1 cellular context compared by ENCODE assay signal in the genomic region with DNA sequence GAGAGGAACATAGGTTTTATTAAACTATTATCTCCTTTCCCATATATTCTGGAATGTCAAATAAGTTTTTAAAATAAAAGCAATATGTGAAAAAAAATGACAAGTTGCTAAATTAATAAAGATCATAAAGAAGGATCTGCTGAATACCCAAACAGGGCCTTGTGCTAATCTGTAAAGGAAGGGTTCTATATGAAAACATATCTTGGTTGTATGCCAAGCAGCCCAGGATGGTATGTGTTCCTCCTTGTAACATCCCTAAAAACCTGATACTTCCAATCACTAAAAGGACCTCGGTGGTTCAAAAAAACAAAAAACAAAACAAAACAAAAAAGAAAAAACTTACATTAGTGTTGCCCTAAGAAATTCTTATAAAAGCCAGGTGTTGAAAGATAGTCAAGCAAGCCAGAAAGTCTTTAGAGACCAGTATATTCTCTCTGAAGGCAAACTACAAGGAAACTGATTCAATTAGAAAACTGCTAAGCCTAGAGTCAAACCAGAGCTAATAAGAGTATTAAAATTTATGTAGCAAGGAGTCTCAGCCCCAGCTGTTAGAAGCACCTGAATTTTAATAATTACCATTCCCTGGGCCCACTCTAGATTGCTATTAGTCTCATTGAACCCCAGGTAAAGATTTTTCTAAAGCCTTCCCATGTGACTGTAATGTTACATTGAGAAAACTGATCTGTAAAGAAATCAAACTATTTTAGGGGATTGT.
TF ChIP-seq lines count a peak whose summit lies in the region.

No MANE protein-coding gene starts in this region.

TF ChIP-seq in GM23338, 12 proteins besides CTCF, POLR2A, EP300 and RAD21 (continued from another document):
- TF ChIP-seq, protein P1, sequence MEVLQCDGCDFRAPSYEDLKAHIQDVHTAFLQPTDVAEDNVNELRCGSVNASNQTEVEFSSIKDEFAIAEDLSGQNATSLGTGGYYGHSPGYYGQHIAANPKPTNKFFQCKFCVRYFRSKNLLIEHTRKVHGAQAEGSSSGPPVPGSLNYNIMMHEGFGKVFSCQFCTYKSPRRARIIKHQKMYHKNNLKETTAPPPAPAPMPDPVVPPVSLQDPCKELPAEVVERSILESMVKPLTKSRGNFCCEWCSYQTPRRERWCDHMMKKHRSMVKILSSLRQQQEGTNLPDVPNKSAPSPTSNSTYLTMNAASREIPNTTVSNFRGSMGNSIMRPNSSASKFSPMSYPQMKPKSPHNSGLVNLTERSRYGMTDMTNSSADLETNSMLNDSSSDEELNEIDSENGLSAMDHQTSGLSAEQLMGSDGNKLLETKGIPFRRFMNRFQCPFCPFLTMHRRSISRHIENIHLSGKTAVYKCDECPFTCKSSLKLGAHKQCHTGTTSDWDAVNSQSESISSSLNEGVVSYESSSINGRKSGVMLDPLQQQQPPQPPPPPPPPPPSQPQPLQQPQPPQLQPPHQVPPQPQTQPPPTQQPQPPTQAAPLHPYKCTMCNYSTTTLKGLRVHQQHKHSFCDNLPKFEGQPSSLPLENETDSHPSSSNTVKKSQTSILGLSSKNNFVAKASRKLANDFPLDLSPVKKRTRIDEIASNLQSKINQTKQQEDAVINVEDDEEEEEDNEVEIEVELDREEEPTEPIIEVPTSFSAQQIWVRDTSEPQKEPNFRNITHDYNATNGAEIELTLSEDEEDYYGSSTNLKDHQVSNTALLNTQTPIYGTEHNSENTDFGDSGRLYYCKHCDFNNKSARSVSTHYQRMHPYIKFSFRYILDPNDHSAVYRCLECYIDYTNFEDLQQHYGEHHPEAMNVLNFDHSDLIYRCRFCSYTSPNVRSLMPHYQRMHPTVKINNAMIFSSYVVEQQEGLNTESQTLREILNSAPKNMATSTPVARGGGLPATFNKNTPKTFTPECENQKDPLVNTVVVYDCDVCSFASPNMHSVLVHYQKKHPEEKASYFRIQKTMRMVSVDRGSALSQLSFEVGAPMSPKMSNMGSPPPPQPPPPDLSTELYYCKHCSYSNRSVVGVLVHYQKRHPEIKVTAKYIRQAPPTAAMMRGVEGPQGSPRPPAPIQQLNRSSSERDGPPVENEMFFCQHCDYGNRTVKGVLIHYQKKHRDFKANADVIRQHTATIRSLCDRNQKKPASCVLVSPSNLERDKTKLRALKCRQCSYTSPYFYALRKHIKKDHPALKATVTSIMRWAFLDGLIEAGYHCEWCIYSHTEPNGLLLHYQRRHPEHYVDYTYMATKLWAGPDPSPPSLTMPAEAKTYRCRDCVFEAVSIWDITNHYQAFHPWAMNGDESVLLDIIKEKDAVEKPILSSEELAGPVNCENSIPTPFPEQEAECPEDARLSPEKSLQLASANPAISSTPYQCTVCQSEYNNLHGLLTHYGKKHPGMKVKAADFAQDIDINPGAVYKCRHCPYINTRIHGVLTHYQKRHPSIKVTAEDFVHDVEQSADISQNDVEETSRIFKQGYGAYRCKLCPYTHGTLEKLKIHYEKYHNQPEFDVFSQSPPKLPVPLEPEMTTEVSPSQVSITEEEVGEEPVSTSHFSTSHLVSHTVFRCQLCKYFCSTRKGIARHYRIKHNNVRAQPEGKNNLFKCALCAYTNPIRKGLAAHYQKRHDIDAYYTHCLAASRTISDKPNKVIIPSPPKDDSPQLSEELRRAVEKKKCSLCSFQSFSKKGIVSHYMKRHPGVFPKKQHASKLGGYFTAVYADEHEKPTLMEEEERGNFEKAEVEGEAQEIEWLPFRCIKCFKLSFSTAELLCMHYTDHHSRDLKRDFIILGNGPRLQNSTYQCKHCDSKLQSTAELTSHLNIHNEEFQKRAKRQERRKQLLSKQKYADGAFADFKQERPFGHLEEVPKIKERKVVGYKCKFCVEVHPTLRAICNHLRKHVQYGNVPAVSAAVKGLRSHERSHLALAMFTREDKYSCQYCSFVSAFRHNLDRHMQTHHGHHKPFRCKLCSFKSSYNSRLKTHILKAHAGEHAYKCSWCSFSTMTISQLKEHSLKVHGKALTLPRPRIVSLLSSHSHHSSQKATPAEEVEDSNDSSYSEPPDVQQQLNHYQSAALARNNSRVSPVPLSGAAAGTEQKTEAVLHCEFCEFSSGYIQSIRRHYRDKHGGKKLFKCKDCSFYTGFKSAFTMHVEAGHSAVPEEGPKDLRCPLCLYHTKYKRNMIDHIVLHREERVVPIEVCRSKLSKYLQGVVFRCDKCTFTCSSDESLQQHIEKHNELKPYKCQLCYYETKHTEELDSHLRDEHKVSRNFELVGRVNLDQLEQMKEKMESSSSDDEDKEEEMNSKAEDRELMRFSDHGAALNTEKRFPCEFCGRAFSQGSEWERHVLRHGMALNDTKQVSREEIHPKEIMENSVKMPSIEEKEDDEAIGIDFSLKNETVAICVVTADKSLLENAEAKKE (CRISPR knock-in tag; IDR thresholded peaks at IDR 0.05), result no peak
